11 cellular contexts compared by ENCODE assay signal in the genomic region with DNA sequence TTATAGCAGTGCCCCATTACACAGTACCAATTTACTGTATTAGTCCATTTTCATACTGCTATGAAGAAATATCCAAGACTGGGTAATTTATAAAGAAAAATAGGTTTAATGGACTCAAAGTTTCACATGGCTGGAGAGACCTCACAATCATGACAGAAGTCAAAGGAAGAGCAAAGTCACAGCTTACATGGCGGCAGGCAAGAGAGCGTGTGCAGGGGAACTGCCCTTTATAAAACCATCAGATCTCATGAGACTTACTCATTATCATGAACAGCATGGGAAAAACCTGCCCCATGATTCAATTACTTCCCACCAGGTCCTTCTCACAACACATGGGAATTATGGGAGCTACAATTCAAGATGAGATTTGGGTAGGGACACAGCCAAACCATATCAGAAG. TPM values are rescaled to one million over a fixed set of nuclear protein-coding genes. Genes with fewer than 3 reads are reported as not detected.
"Had no signal": no experiment of that assay in that cellular context is flagged by ENCODE, and none has a peak within 500 bp of the region (broad histone marks: within the 10 kb centered on the region; RNA-seq: fewer than 3 reads in every experiment).

No MANE protein-coding gene starts in this region.

RNA-seq across cellular contexts. Expression of a gene that starts 50.1 kb away (rescaled TPM):
- total RNA-seq: suprapubic skin, temporal lobe, testis, thoracic aorta, thyroid gland, tibial nerve, ureter, urinary bladder, uterus, vagina had no signal
- polyA plus RNA-seq: thymus, urinary bladder had no signal
